In the genomic region with DNA sequence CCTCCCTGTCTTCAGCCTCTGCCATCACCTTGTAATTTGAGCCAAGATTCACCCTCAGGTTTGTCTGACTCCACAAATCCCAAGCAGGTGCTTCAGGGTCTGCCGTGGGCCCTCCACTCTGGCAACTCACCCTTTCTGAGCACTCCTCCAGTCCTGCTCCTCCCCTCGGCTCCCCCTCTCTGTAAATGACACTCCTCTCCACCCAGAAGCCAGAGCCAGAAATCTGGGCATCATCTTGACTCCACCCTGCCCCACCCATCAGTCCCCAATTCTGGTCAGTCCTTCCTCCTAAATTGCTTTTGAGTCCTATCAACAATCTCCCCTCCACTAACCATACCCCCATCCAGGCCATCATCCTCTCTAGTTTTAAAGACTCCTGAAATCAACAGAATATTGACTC, we compare ENCODE assay signal across 20 cellular contexts. TPM values are rescaled to one million over a fixed set of nuclear protein-coding genes. Genes with fewer than 3 reads are reported as not detected.
DNase-seq lines count a peak whose midpoint lies in the region; ATAC-seq, FAIRE-seq and TF ChIP-seq lines count a peak whose summit lies in the region.
"Had no signal": no experiment of that assay in that cellular context is flagged by ENCODE, and none has a peak within 500 bp of the region (broad histone marks: within the 10 kb centered on the region; RNA-seq: fewer than 3 reads in every experiment).

No MANE protein-coding gene starts in this region.

- POLR2A ChIA-PET in CD4-positive, alpha-beta memory T cell (lab: Charles Lee; ENCODE audit: partially characterized antibody), result no interaction called here
- POLR2A ChIA-PET in GM12878 (lab: Charles Lee), result no interaction called here

- H4K20me1 ChIP-seq in GM12878 (ENCODE audit: control insufficient read depth, insufficient read depth), result no peaks in the 10 kb centered on the region

- H3K36me3 ChIP-seq in CD4-positive, alpha-beta memory T cell (ENCODE audit: insufficient read depth, low read length), result peaks cover 30% of the 10 kb centered on the region
- peaks cover 0 to 3% of the 10 kb centered on the region in 2 experiments; a peak in 1 of 4 replicates for H3K36me3 ChIP-seq in GM12878 (ENCODE audit: control insufficient read depth in 2 of 2, insufficient read depth in 2 of 2, low read length in 1 of 2)
- peaks cover 59% of the 10 kb centered on the region for H3K36me3 ChIP-seq in neutrophil
- H3K36me3 ChIP-seq: brain microvascular endothelial cell had no signal

- no TSS peak for BruUV-seq in GM12878 (replicated peaks; lab: Mats Ljungman, UMichigan)

- SMC1A ChIA-PET in GM12878 (lab: Charles Lee; ENCODE audit: uncharacterized antibody, unreplicated experiment), result interaction anchor here (1.9 to 6.1 kb wide), 3 partner anchors 17 to 70 kb away, joined by 4 to 37 read pairs (median 31); no protein-coding TSS in a partner anchor

- ATAC-seq in activated T-cell treated with anti-CD3 and anti-CD28 coated beads, Interleukin-2, amount 50 U/mL, for 4 hours, result no peak
- ATAC-seq in GM12878, result no peak
- ATAC-seq in HG03139 (IDR thresholded peaks at IDR 0.05; ENCODE audit: unreplicated experiment), result no peak
- ATAC-seq: esophagus mucosa, HCT116 had no signal

- 95% methylated on average over 2 of the region's 2 CpGs for WGBS in GM12878 (ENCODE audit: insufficient coverage, insufficient replicate concordance, low lambda C conversion rate, missing lambda C conversion rate)
- WGBS in lower leg skin, 2 donors, result 58 to 79% methylated on average over 2 of the region's 2 CpGs

- H3K27ac ChIP-seq in CD4-positive, alpha-beta memory T cell (ENCODE audit: low read depth, low read length), result no peak overlapping the region
- H3K27ac ChIP-seq in GM12878 (ENCODE audit: control insufficient read depth, insufficient read depth) (peak overlapping the region; percentile 13; the same call in 1 of the 2 replicates), neutrophil (peak overlapping the region; percentile 62)
- H3K27ac ChIP-seq: brain microvascular endothelial cell, dorsolateral prefrontal cortex had no signal

- no peak for TF ChIP-seq CTCF in GM12878 (IDR thresholded peaks at IDR 0.05 in 2 of 3, conservative IDR thresholded peaks at IDR 0.05 in 1 of 3; ENCODE audit: control insufficient read depth in 2 of 3, extremely low read depth in 1 of 3, insufficient read depth in 1 of 3, low read depth in 3 of 3, low read length in 3 of 3)
- no peak for TF ChIP-seq CTCF in neutrophil (IDR thresholded peaks at IDR 0.05)
- TF ChIP-seq CTCF in lower leg skin (IDR thresholded peaks at IDR 0.05), result no peak

- no peak overlapping the region for H3K4me3 ChIP-seq in CD4-positive, alpha-beta memory T cell (ENCODE audit: low read length in 2 of 2)
- no peak overlapping the region for H3K4me3 ChIP-seq in GM12878
- H3K4me3 ChIP-seq in neutrophil (ENCODE audit: low read depth in 1 of 2, low read length in 1 of 2), result no peak overlapping the region
- H3K4me3 ChIP-seq in lower leg skin (ENCODE audit: low read depth, poor library complexity, severe bottlenecking), result no peak overlapping the region
- H3K4me3 ChIP-seq: dorsolateral prefrontal cortex, lung had no signal

- FAIRE-seq in GM12878 (lab: Jason Lieb, UNC), result no peak

- H3K9me3 ChIP-seq in CD4-positive, alpha-beta memory T cell (ENCODE audit: control insufficient read depth in 1 of 2, low read length in 2 of 2), result no peaks in the 10 kb centered on the region
- no peaks in the 10 kb centered on the region; the same call in 2 of the 3 replicates for H3K9me3 ChIP-seq in GM12878 (replicated peaks; ENCODE audit: control insufficient read depth, insufficient read depth, low read length)
- no peaks in the 10 kb centered on the region for H3K9me3 ChIP-seq in neutrophil

- TF ChIP-seq RAD21 in GM12878 (IDR thresholded peaks at IDR 0.05; ENCODE audit: insufficient read depth, low read depth, low read length), result no peak

- H3K27me3 Mint-ChIP-seq in activated T-cell treated with anti-CD3 and anti-CD28 coated beads, Interleukin-2, amount 50 U/mL, for 24 hours, result no peaks in the 10 kb centered on the region
- no peaks in the 10 kb centered on the region for H3K27me3 Mint-ChIP-seq in activated T-cell treated with anti-CD3 and anti-CD28 coated beads, Interleukin-2, amount 50 U/mL, for 4 hours (ENCODE audit: low read depth)
- H3K27me3 Mint-ChIP-seq in CD4-positive, alpha-beta memory T cell, result no peaks in the 10 kb centered on the region

- peaks cover 91% of the 10 kb centered on the region for H3K4me1 ChIP-seq in CD4-positive, alpha-beta memory T cell (ENCODE audit: insufficient read depth, low read length)
- peaks cover 85% of the 10 kb centered on the region for H3K4me1 ChIP-seq in GM12878 (ENCODE audit: control insufficient read depth, insufficient read depth, low read length)
- H3K4me1 ChIP-seq in neutrophil (ENCODE audit: control insufficient read depth in 1 of 2, insufficient read depth in 1 of 2, low read depth in 1 of 2, low read length in 1 of 2), result peaks cover 66 to 70% of the 10 kb centered on the region in 2 experiments

- H3K4me1 Mint-ChIP-seq in activated T-cell treated with anti-CD3 and anti-CD28 coated beads, Interleukin-2, amount 50 U/mL, for 24 hours (ENCODE audit: low read depth), result peaks cover 83% of the 10 kb centered on the region
- peaks cover 87% of the 10 kb centered on the region for H3K4me1 Mint-ChIP-seq in activated T-cell treated with anti-CD3 and anti-CD28 coated beads, Interleukin-2, amount 50 U/mL, for 4 hours (ENCODE audit: low read depth)
- peaks cover 70 to 91% (median 79%) of the 10 kb centered on the region in 4 donors for H3K4me1 Mint-ChIP-seq in CD4-positive, alpha-beta memory T cell

- H3K36me3 Mint-ChIP-seq in activated T-cell treated with anti-CD3 and anti-CD28 coated beads, Interleukin-2, amount 50 U/mL, for 24 hours (ENCODE audit: low read depth), result peaks cover 66% of the 10 kb centered on the region
- peaks cover 36% of the 10 kb centered on the region for H3K36me3 Mint-ChIP-seq in activated T-cell treated with anti-CD3 and anti-CD28 coated beads, Interleukin-2, amount 50 U/mL, for 4 hours (ENCODE audit: insufficient read depth)
- peaks cover 49 to 82% of the 10 kb centered on the region in 2 donors for H3K36me3 Mint-ChIP-seq in CD4-positive, alpha-beta memory T cell

- CTCF ChIA-PET in CD4-positive, alpha-beta memory T cell (lab: Charles Lee; ENCODE audit: partially characterized antibody), result interaction anchor here (5.0 to 5.7 kb wide), 2 partner anchors 16 to 17 kb away, joined by 27 to 31 read pairs; no protein-coding TSS in a partner anchor
- CTCF ChIA-PET in GM12878 (lab: Yijun Ruan, JAX), result interaction anchor here (3.7 kb wide), 1 partner anchor 17 kb away, joined by 17 read pairs; no protein-coding TSS in a partner anchor

- TF ChIP-seq POLR2A in GM12878 (IDR thresholded peaks at IDR 0.05; ENCODE audit: low read depth, low read length), result no peak
- TF ChIP-seq POLR2A in lower leg skin (IDR thresholded peaks at IDR 0.05), result no peak

- H3K4me2 ChIP-seq in GM12878 (ENCODE audit: control insufficient read depth, insufficient read depth), result no peak overlapping the region

- no peaks in the 10 kb centered on the region for H3K9me3 Mint-ChIP-seq in activated T-cell treated with anti-CD3 and anti-CD28 coated beads, Interleukin-2, amount 50 U/mL, for 24 hours
- no peaks in the 10 kb centered on the region for H3K9me3 Mint-ChIP-seq in activated T-cell treated with anti-CD3 and anti-CD28 coated beads, Interleukin-2, amount 50 U/mL, for 4 hours
- H3K9me3 Mint-ChIP-seq in CD4-positive, alpha-beta memory T cell, result no peaks in the 10 kb centered on the region

- no peak overlapping the region for H3K4me3 Mint-ChIP-seq in activated T-cell treated with anti-CD3 and anti-CD28 coated beads, Interleukin-2, amount 50 U/mL, for 24 hours
- H3K4me3 Mint-ChIP-seq in activated T-cell treated with anti-CD3 and anti-CD28 coated beads, Interleukin-2, amount 50 U/mL, for 4 hours, result no peak overlapping the region
- H3K4me3 Mint-ChIP-seq in CD4-positive, alpha-beta memory T cell, result peak overlapping the region in 1 of 8 donors; percentile 8

- peak overlapping the region; percentile 50 for H3K27ac Mint-ChIP-seq in activated T-cell treated with anti-CD3 and anti-CD28 coated beads, Interleukin-2, amount 50 U/mL, for 24 hours
- H3K27ac Mint-ChIP-seq in CD4-positive, alpha-beta memory T cell, result peak overlapping the region; percentile 45 to 92 (median 84)

- RAD21 ChIA-PET in GM12878 (lab: Charles Lee; ENCODE audit: unreplicated experiment), result interaction anchor here (8.3 kb wide), 1 partner anchor 39 kb away, joined by 100 read pairs; a partner anchor contains a TSS

- in situ Hi-C loops in GM12878 (cut with MboI), result no loop called here

- TF ChIP-seq EP300 in GM12878 (IDR thresholded peaks at IDR 0.05; ENCODE audit: borderline replicate concordance in 1 of 2, control insufficient read depth in 1 of 2, low read depth in 2 of 2, low read length in 2 of 2), result no peak

- intact Hi-C loops in CD4-positive, alpha-beta memory T cell (cut with micrococcal nuclease), result no loop called here
- intact Hi-C loops in GM12878 (cut with micrococcal nuclease; ENCODE audit: unreplicated experiment), result no loop called here
- intact Hi-C loops in lower leg skin (cut with DNase I; ENCODE audit: low total_unique reads), result no loop called here

- DNase-seq in activated T-cell treated with anti-CD3 and anti-CD28 coated beads, Interleukin-2, amount 50 U/mL, for 24 hours, result no peak
- no peak for DNase-seq in activated T-cell treated with anti-CD3 and anti-CD28 coated beads, Interleukin-2, amount 50 U/mL, for 4 hours
- DNase-seq in CD4-positive, alpha-beta memory T cell, result no peak
- DNase-seq in GM12878 (ENCODE audit: low read depth, low spot score) (no peak), islet precursor cell (no peak), lower leg skin (ENCODE audit: low spot score in 2 of 2) (no peak)
- DNase-seq: ACHN; activated naive CD4-positive, alpha-beta T cell treated with anti-CD3 and anti-CD28 coated beads, Interleukin-2, amount 50 U/mL, for 16 hours; brain microvascular endothelial cell; dorsolateral prefrontal cortex; NCI-H82; RPMI8226; SW 1271 had no signal

- no peak overlapping the region for H2AFZ ChIP-seq in GM12878 (ENCODE audit: control insufficient read depth, low read depth, low read length)

- no peak overlapping the region for H3K9ac ChIP-seq in GM12878 (ENCODE audit: control insufficient read depth, insufficient read depth, low read length)

- H3K27me3 ChIP-seq in CD4-positive, alpha-beta memory T cell (ENCODE audit: insufficient read depth, low read length), result no peaks in the 10 kb centered on the region
- H3K27me3 ChIP-seq in GM12878 (replicated peaks in 1 of 2; ENCODE audit: control insufficient read depth in 2 of 2, insufficient read depth in 2 of 2, low read length in 1 of 2) (no peaks in the 10 kb centered on the region), neutrophil (no peaks in the 10 kb centered on the region)
- H3K27me3 ChIP-seq: brain microvascular endothelial cell, dorsolateral prefrontal cortex had no signal

- H3K79me2 ChIP-seq in GM12878 (ENCODE audit: control insufficient read depth, insufficient read depth, low read length), result peaks cover 47% of the 10 kb centered on the region

RNA-seq across cellular contexts. Expression of a gene that starts 40.5 kb away (rescaled TPM):
- 10 to 100 TPM; 15.4 to 20.6 (median 17.5) TPM for total RNA-seq in activated T-cell treated with anti-CD3 and anti-CD28 coated beads, Interleukin-2, amount 50 U/mL, for 4 hours
- 100 to 1,000 TPM; 124 to 129 TPM for total RNA-seq in CD4-positive, alpha-beta memory T cell
- 100 to 1,000 TPM; 163 to 173 TPM for polyA plus RNA-seq in CD4-positive, alpha-beta memory T cell
- 50.6 and 59.2 TPM in 2 replicates for total RNA-seq in GM12878 (2013; cell fraction: nucleolus; rRNA removed)
- total RNA-seq in GM12878 (2014; rRNA removed), result 64.2 and 65.7 TPM in 2 replicates
- total RNA-seq in GM12878 (2014; rRNA removed; fragmentation: Illumina TruSeq; extraction: Trizol), result 73.6 and 76.7 TPM in 2 replicates
- 77.4 and 78.3 TPM in 2 replicates for total RNA-seq in GM12878 (2021)
- polyA plus RNA-seq in GM12878 (2011; ENCODE audit: low read depth), result 42.5 TPM
- polyA plus RNA-seq in GM12878 (2011; rRNA removed), result 54.8 and 59.3 TPM in 2 replicates
- polyA plus RNA-seq in GM12878 (2011; cell fraction: cytosol; rRNA removed), result 37.4 and 40.7 TPM in 2 replicates
- polyA plus RNA-seq in GM12878 (2011; cell fraction: nucleus; rRNA removed), result 21.2 and 25.8 TPM in 2 replicates
- polyA plus RNA-seq in GM12878 (2012), result 62.9 and 72.8 TPM in 2 replicates
- 56.8 and 71.5 TPM in 2 replicates for polyA plus RNA-seq in GM12878 (2014; fragmentation: Illumina TruSeq; extraction: Trizol)
- 10 to 100 TPM; 11.4 to 18.9 TPM for polyA plus RNA-seq in GM12878 (2014; fragmentation: Nextera tagmentation; extraction: Ambion mirVana)
- polyA plus RNA-seq in GM12878 (2014; rRNA removed), result 69.6 and 71.7 TPM in 2 replicates
- 10 to 100 TPM; 74.6 to 75.7 TPM for polyA plus RNA-seq in GM12878 (2016; fragmentation: Nextera tagmentation; extraction: Ambion mirVana)
- 45.6 and 53.5 TPM in 2 replicates for polyA minus RNA-seq in GM12878 (2011; rRNA and poly(A)+ RNA removed)
- polyA minus RNA-seq in GM12878 (2011; cell fraction: cytosol; rRNA and poly(A)+ RNA removed), result 19.9 and 20.6 TPM in 2 replicates
- 12.7 and 26.7 TPM in 2 replicates for polyA minus RNA-seq in GM12878 (2011; cell fraction: nucleus; rRNA and poly(A)+ RNA removed)
- 1 to 10 TPM; 2.4 to 8.7 (median 4.4) TPM for total RNA-seq in lower leg skin
- total RNA-seq: HT-29 had no signal
- polyA plus RNA-seq: neural cell had no signal

RNA-seq across cellular contexts. Expression of a gene that starts 51.2 kb away (rescaled TPM):
- total RNA-seq in activated T-cell treated with anti-CD3 and anti-CD28 coated beads, Interleukin-2, amount 50 U/mL, for 4 hours, result 10 to 100 TPM; 12.6 to 15.3 (median 15.3) TPM
- total RNA-seq in CD4-positive, alpha-beta memory T cell, result 1 to 10 TPM; 5.4 to 7.2 TPM
- 10 to 100 TPM in 1 of 2 donors, 1 to 10 TPM in 1; 8.6 to 15.8 TPM for polyA plus RNA-seq in CD4-positive, alpha-beta memory T cell
- 68.4 and 72.7 TPM in 2 replicates for total RNA-seq in GM12878 (2013; cell fraction: nucleolus; rRNA removed)
- total RNA-seq in GM12878 (2014; rRNA removed) (40.6 and 44.5 TPM in 2 replicates), GM12878 (2014; rRNA removed; fragmentation: Illumina TruSeq; extraction: Trizol) (45.4 and 46.4 TPM in 2 replicates), GM12878 (2021) (41.8 and 42.0 TPM in 2 replicates), lower leg skin (10 to 100 TPM; 24.9 to 54.6 (median 30.9) TPM)
- 14.5 TPM for polyA plus RNA-seq in GM12878 (2011; ENCODE audit: low read depth)
- polyA plus RNA-seq in GM12878 (2011; rRNA removed) (51.5 and 54.3 TPM in 2 replicates), GM12878 (2014; fragmentation: Illumina TruSeq; extraction: Trizol) (54.6 and 61.8 TPM in 2 replicates), GM12878 (2014; fragmentation: Nextera tagmentation; extraction: Ambion mirVana) (10 to 100 TPM in 1 of 2 experiments, 1 to 10 TPM in 1; 9.8 to 12.0 TPM), GM12878 (2014; rRNA removed) (38.9 and 45.4 TPM in 2 replicates), GM12878 (2016; fragmentation: Nextera tagmentation; extraction: Ambion mirVana) (10 to 100 TPM; 59.2 to 60.9 TPM)
- polyA plus RNA-seq in GM12878 (2011; cell fraction: cytosol; rRNA removed), result 30.4 and 34.3 TPM in 2 replicates
- 41.2 and 50.5 TPM in 2 replicates for polyA plus RNA-seq in GM12878 (2011; cell fraction: nucleus; rRNA removed)
- polyA plus RNA-seq in GM12878 (2012), result 19.9 and 23.7 TPM in 2 replicates
- 27.8 and 47.7 TPM in 2 replicates for polyA minus RNA-seq in GM12878 (2011; rRNA and poly(A)+ RNA removed)
- polyA minus RNA-seq in GM12878 (2011; cell fraction: cytosol; rRNA and poly(A)+ RNA removed), result 15.1 and 16.2 TPM in 2 replicates
- polyA minus RNA-seq in GM12878 (2011; cell fraction: nucleus; rRNA and poly(A)+ RNA removed), result 15.6 and 20.3 TPM in 2 replicates
